In genomic region chr7:129144095-129144833, GRCh38 we compare ENCODE assay signal across 1 cellular context.
TF ChIP-seq lines count a peak whose summit lies in the region.

A gene with protein sequence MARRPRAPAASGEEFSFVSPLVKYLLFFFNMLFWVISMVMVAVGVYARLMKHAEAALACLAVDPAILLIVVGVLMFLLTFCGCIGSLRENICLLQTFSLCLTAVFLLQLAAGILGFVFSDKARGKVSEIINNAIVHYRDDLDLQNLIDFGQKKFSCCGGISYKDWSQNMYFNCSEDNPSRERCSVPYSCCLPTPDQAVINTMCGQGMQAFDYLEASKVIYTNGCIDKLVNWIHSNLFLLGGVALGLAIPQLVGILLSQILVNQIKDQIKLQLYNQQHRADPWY (plus strand): TSS chr7:129144707. CDS start chr7:129144981, 274 bp downstream.

TF ChIP-seq in HEK293, 187 proteins besides CTCF, POLR2A, EP300 and RAD21 (continued from another document and continues in another):
- TF ChIP-seq INSM2 (tag by site-specific recombination; IDR thresholded peaks at IDR 0.05) (peak; percentile 70; the same call in 1 of the 2 replicates), ZNF366 (tag by site-specific recombination; conservative IDR thresholded peaks at IDR 0.05) (peak; percentile 92), ZSCAN30 (tag by site-specific recombination; IDR thresholded peaks at IDR 0.05) (0 out of 2 replicates have a peak, but pooled peaks have one; percentile 8), SP2 (tag by site-specific recombination; IDR thresholded peaks at IDR 0.05) (peak; percentile 70), ZNF621 (tag by site-specific recombination; IDR thresholded peaks at IDR 0.05) (no peak), EGR2 (tag by site-specific recombination; IDR thresholded peaks at IDR 0.05; ENCODE audit: low read depth) (peak; percentile 43; the same call in 1 of the 2 replicates), ZNF2 (tag by site-specific recombination; IDR thresholded peaks at IDR 0.05) (peak; percentile 78), ZNF639 (tag by site-specific recombination; IDR thresholded peaks at IDR 0.05) (no peak), ZNF311 (tag by site-specific recombination; IDR thresholded peaks at IDR 0.05; ENCODE audit: borderline replicate concordance) (no peak), ZNF600 (tag by site-specific recombination; IDR thresholded peaks at IDR 0.05) (peak; percentile 96), KLF9 (tag by site-specific recombination; IDR thresholded peaks at IDR 0.05; ENCODE audit: low read depth) (peak; percentile 19; the same call in 1 of the 2 replicates), ZNF624 (tag by site-specific recombination; IDR thresholded peaks at IDR 0.05) (0 out of 2 replicates have a peak, but pooled peaks have one; percentile 66), ZNF473 (tag by site-specific recombination; IDR thresholded peaks at IDR 0.05) (no peak), ZNF76 (tag by site-specific recombination; IDR thresholded peaks at IDR 0.05; ENCODE audit: borderline replicate concordance, low read depth) (peak; percentile 48; the same call in 1 of the 2 replicates), KLF8 (tag by site-specific recombination; IDR thresholded peaks at IDR 0.05) (peak; percentile 23), ZNF658 (tag by site-specific recombination; IDR thresholded peaks at IDR 0.05) (no peak), SCRT1 (tag by site-specific recombination; IDR thresholded peaks at IDR 0.05; ENCODE audit: borderline replicate concordance) (peak; percentile 100), TRIM28 (IDR thresholded peaks at IDR 0.05; ENCODE audit: borderline replicate concordance, low read length) (peak; percentile 31; the same call in 1 of the 2 replicates), ZNF132 (tag by site-specific recombination; IDR thresholded peaks at IDR 0.05; ENCODE audit: borderline replicate concordance) (no peak), ZEB2 (tag by site-specific recombination; IDR thresholded peaks at IDR 0.05) (peak; percentile 85), ZNF561 (tag by site-specific recombination; IDR thresholded peaks at IDR 0.05; ENCODE audit: borderline replicate concordance) (0 out of 2 replicates have a peak, but pooled peaks have one; percentile 54), ZNF221 (tag by site-specific recombination; IDR thresholded peaks at IDR 0.05; ENCODE audit: borderline replicate concordance) (no peak), ZNF777 (tag by site-specific recombination; IDR thresholded peaks at IDR 0.05; ENCODE audit: borderline replicate concordance) (0 out of 2 replicates have a peak, but pooled peaks have one; percentile 6), ZNF529 (tag by site-specific recombination; IDR thresholded peaks at IDR 0.05; ENCODE audit: insufficient replicate concordance) (no peak), PRDM10 (tag by site-specific recombination; IDR thresholded peaks at IDR 0.05) (peak; percentile 98), ZFP41 (tag by site-specific recombination; IDR thresholded peaks at IDR 0.05; ENCODE audit: borderline replicate concordance) (no peak), ZFP37 (tag by site-specific recombination; IDR thresholded peaks at IDR 0.05) (0 out of 2 replicates have a peak, but pooled peaks have one; percentile 36), ZNF843 (tag by site-specific recombination; IDR thresholded peaks at IDR 0.05) (no peak), ZNF335 (tag by site-specific recombination; conservative IDR thresholded peaks at IDR 0.05) (peak; percentile 72), ZNF514 (tag by site-specific recombination; IDR thresholded peaks at IDR 0.05) (no peak), ZNF585B (tag by site-specific recombination; IDR thresholded peaks at IDR 0.05) (no peak), SCRT2 (tag by site-specific recombination; IDR thresholded peaks at IDR 0.05) (peak; percentile 100), ZBTB20 (tag by site-specific recombination; IDR thresholded peaks at IDR 0.05) (peak; percentile 50; the same call in 1 of the 2 replicates)
- TF ChIP-seq, protein P1, sequence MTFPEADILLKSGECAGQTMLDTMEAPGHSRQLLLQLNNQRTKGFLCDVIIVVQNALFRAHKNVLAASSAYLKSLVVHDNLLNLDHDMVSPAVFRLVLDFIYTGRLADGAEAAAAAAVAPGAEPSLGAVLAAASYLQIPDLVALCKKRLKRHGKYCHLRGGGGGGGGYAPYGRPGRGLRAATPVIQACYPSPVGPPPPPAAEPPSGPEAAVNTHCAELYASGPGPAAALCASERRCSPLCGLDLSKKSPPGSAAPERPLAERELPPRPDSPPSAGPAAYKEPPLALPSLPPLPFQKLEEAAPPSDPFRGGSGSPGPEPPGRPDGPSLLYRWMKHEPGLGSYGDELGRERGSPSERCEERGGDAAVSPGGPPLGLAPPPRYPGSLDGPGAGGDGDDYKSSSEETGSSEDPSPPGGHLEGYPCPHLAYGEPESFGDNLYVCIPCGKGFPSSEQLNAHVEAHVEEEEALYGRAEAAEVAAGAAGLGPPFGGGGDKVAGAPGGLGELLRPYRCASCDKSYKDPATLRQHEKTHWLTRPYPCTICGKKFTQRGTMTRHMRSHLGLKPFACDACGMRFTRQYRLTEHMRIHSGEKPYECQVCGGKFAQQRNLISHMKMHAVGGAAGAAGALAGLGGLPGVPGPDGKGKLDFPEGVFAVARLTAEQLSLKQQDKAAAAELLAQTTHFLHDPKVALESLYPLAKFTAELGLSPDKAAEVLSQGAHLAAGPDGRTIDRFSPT (tag by site-specific recombination; IDR thresholded peaks at IDR 0.05) = no peak
- TF ChIP-seq, protein P2, sequence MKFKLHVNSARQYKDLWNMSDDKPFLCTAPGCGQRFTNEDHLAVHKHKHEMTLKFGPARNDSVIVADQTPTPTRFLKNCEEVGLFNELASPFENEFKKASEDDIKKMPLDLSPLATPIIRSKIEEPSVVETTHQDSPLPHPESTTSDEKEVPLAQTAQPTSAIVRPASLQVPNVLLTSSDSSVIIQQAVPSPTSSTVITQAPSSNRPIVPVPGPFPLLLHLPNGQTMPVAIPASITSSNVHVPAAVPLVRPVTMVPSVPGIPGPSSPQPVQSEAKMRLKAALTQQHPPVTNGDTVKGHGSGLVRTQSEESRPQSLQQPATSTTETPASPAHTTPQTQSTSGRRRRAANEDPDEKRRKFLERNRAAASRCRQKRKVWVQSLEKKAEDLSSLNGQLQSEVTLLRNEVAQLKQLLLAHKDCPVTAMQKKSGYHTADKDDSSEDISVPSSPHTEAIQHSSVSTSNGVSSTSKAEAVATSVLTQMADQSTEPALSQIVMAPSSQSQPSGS (tag by site-specific recombination; IDR thresholded peaks at IDR 0.05; ENCODE audit: low read depth) = no peak
- TF ChIP-seq, protein P3, sequence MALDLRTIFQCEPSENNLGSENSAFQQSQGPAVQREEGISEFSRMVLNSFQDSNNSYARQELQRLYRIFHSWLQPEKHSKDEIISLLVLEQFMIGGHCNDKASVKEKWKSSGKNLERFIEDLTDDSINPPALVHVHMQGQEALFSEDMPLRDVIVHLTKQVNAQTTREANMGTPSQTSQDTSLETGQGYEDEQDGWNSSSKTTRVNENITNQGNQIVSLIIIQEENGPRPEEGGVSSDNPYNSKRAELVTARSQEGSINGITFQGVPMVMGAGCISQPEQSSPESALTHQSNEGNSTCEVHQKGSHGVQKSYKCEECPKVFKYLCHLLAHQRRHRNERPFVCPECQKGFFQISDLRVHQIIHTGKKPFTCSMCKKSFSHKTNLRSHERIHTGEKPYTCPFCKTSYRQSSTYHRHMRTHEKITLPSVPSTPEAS (tag by site-specific recombination; IDR thresholded peaks at IDR 0.05) = peak; percentile 51
- TF ChIP-seq, protein P4, sequence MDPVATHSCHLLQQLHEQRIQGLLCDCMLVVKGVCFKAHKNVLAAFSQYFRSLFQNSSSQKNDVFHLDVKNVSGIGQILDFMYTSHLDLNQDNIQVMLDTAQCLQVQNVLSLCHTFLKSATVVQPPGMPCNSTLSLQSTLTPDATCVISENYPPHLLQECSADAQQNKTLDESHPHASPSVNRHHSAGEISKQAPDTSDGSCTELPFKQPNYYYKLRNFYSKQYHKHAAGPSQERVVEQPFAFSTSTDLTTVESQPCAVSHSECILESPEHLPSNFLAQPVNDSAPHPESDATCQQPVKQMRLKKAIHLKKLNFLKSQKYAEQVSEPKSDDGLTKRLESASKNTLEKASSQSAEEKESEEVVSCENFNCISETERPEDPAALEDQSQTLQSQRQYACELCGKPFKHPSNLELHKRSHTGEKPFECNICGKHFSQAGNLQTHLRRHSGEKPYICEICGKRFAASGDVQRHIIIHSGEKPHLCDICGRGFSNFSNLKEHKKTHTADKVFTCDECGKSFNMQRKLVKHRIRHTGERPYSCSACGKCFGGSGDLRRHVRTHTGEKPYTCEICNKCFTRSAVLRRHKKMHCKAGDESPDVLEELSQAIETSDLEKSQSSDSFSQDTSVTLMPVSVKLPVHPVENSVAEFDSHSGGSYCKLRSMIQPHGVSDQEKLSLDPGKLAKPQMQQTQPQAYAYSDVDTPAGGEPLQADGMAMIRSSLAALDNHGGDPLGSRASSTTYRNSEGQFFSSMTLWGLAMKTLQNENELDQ (tag by site-specific recombination; IDR thresholded peaks at IDR 0.05; ENCODE audit: low read depth) = no peak
- TF ChIP-seq, protein P5, sequence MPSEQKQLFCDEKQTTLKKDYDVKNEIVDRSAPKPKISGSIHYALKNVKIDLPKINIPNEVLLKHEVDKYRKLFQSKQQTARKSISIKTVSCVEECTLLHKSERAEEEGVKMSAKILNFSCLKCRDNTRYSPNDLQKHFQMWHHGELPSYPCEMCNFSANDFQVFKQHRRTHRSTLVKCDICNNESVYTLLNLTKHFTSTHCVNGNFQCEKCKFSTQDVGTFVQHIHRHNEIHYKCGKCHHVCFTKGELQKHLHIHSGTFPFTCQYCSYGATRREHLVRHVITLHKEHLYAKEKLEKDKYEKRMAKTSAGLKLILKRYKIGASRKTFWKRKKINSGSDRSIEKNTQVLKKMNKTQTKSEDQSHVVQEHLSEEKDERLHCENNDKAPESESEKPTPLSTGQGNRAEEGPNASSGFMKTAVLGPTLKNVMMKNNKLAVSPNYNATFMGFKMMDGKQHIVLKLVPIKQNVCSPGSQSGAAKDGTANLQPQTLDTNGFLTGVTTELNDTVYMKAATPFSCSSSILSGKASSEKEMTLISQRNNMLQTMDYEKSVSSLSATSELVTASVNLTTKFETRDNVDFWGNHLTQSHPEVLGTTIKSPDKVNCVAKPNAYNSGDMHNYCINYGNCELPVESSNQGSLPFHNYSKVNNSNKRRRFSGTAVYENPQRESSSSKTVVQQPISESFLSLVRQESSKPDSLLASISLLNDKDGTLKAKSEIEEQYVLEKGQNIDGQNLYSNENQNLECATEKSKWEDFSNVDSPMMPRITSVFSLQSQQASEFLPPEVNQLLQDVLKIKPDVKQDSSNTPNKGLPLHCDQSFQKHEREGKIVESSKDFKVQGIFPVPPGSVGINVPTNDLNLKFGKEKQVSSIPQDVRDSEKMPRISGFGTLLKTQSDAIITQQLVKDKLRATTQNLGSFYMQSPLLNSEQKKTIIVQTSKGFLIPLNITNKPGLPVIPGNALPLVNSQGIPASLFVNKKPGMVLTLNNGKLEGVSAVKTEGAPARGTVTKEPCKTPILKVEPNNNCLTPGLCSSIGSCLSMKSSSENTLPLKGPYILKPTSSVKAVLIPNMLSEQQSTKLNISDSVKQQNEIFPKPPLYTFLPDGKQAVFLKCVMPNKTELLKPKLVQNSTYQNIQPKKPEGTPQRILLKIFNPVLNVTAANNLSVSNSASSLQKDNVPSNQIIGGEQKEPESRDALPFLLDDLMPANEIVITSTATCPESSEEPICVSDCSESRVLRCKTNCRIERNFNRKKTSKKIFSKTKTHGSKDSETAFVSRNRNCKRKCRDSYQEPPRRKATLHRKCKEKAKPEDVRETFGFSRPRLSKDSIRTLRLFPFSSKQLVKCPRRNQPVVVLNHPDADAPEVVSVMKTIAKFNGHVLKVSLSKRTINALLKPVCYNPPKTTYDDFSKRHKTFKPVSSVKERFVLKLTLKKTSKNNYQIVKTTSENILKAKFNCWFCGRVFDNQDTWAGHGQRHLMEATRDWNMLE (tag by site-specific recombination; conservative IDR thresholded peaks at IDR 0.05; ENCODE audit: low read depth) = no peak
